In genomic region chr4:102815981-102816380, GRCh38 we compare ENCODE assay signal across 10 cellular contexts. TPM values are rescaled to one million over a fixed set of nuclear protein-coding genes. Genes with fewer than 3 reads are reported as not detected.
DNase-seq lines count a peak whose midpoint lies in the region; ATAC-seq and TF ChIP-seq lines count a peak whose summit lies in the region.
"Had no signal": no experiment of that assay in that cellular context is flagged by ENCODE, and none has a peak within 500 bp of the region (broad histone marks: within the 10 kb centered on the region; RNA-seq: fewer than 3 reads in every experiment).

No MANE protein-coding gene starts in this region.

- H3K4me3 ChIP-seq in cardiac muscle cell (no peak overlapping the region), hepatocyte (no peak overlapping the region)

- no peak overlapping the region for H3K4me2 ChIP-seq in hepatocyte

- H4K20me1 ChIP-seq in hepatocyte (ENCODE audit: insufficient read depth, poor library complexity, severe bottlenecking): peaks cover 100% of the 10 kb centered on the region

- H3K27me3 ChIP-seq in cardiac muscle cell (no peaks in the 10 kb centered on the region), hepatocyte (no peaks in the 10 kb centered on the region)

- H3K9me3 Mint-ChIP-seq in activated naive CD8-positive, alpha-beta T cell (ENCODE audit: low read depth): no peaks in the 10 kb centered on the region
- no peaks in the 10 kb centered on the region for H3K9me3 Mint-ChIP-seq in type B pancreatic cell

- H3K27me3 Mint-ChIP-seq in activated naive CD8-positive, alpha-beta T cell: no peaks in the 10 kb centered on the region
- H3K27me3 Mint-ChIP-seq in type B pancreatic cell: no peaks in the 10 kb centered on the region

- no peaks in the 10 kb centered on the region for H3K9me2 ChIP-seq in hepatocyte (replicated peaks; ENCODE audit: insufficient read depth)

- H3K9me3 ChIP-seq in cardiac muscle cell (ENCODE audit: low read depth) (no peaks in the 10 kb centered on the region), hepatocyte (ENCODE audit: low read depth) (no peaks in the 10 kb centered on the region)

- intact Hi-C loops in left ventricle myocardium superior (cut with micrococcal nuclease): no loop called here

- ATAC-seq in left ventricle myocardium superior (no peak), GM19035 (IDR thresholded peaks at IDR 0.05; ENCODE audit: unreplicated experiment) (no peak), GM21423 (IDR thresholded peaks at IDR 0.05; ENCODE audit: unreplicated experiment) (no peak)

- peaks cover 100% of the 10 kb centered on the region for H3K79me2 ChIP-seq in hepatocyte

- H3K4me1 Mint-ChIP-seq in activated naive CD8-positive, alpha-beta T cell (ENCODE audit: low read depth): peaks cover 88% of the 10 kb centered on the region
- peaks cover 44% of the 10 kb centered on the region for H3K4me1 Mint-ChIP-seq in type B pancreatic cell (ENCODE audit: unreplicated experiment)

- H3K4me3 Mint-ChIP-seq in activated naive CD8-positive, alpha-beta T cell: peak overlapping the region; percentile 82
- peak overlapping the region; percentile 19 for H3K4me3 Mint-ChIP-seq in type B pancreatic cell

- H3K4me1 ChIP-seq in cardiac muscle cell (ENCODE audit: low read depth) (peaks cover 45% of the 10 kb centered on the region), hepatocyte (ENCODE audit: insufficient read depth) (peaks cover 21% of the 10 kb centered on the region)

- 91% methylated on average over 2 of the region's 2 CpGs for WGBS in hepatocyte (ENCODE audit: low lambda C conversion rate, missing lambda C conversion rate)

- DNase-seq in cardiac muscle cell (ENCODE audit: low read depth in 1 of 2, low spot score in 1 of 2): peak in 1 of 2 donors; percentile 48
- DNase-seq in left ventricle myocardium superior: no peak
- DNase-seq in hepatocyte (ENCODE audit: low spot score): peak; percentile 8
- DNase-seq in type B pancreatic cell (ENCODE audit: extremely low spot score, unreplicated experiment): no peak
- DNase-seq in SKM-1 (lab: John Stamatoyannopoulos, UW; ENCODE audit: unreplicated experiment): no peak
- DNase-seq: NCI-H82 had no signal

- no peak overlapping the region for H2AFZ ChIP-seq in hepatocyte
- H2AFZ ChIP-seq: parathyroid adenoma had no signal

- H3K27ac Mint-ChIP-seq in activated naive CD8-positive, alpha-beta T cell: peak overlapping the region; percentile 89
- H3K27ac Mint-ChIP-seq in type B pancreatic cell: peak overlapping the region; percentile 53

- H3K36me3 Mint-ChIP-seq in activated naive CD8-positive, alpha-beta T cell: peaks cover 31% of the 10 kb centered on the region
- H3K36me3 Mint-ChIP-seq in type B pancreatic cell: peaks cover 58% of the 10 kb centered on the region

- peak overlapping the region; percentile 54 for H3K27ac ChIP-seq in cardiac muscle cell
- peak overlapping the region; percentile 3 for H3K27ac ChIP-seq in hepatocyte
- H3K27ac ChIP-seq: parathyroid adenoma had no signal

- TF ChIP-seq CTCF in cardiac muscle cell (IDR thresholded peaks at IDR 0.05; ENCODE audit: low read depth, low read length): no peak
- no peak for TF ChIP-seq CTCF in hepatocyte (IDR thresholded peaks at IDR 0.05; ENCODE audit: poor library complexity)
- TF ChIP-seq CTCF in type B pancreatic cell (conservative IDR thresholded peaks at IDR 0.05): no peak

- H3K36me3 ChIP-seq in cardiac muscle cell (peaks cover 9% of the 10 kb centered on the region), hepatocyte (replicated peaks; ENCODE audit: insufficient read depth, low read depth) (no peaks in the 10 kb centered on the region)

RNA-seq across cellular contexts. Expression of gene UBE2D3, which starts 11.4 kb away (rescaled TPM):
- 359 and 420 TPM in 2 replicates for total RNA-seq in cardiac muscle cell
- polyA plus RNA-seq in cardiac muscle cell: 241 and 350 TPM in 2 replicates
- total RNA-seq in left ventricle myocardium superior: 279 TPM
- 418 and 434 TPM in 2 replicates for total RNA-seq in hepatocyte
- polyA plus RNA-seq in hepatocyte: 272 and 277 TPM in 2 replicates
- 288 and 302 TPM in 2 replicates for total RNA-seq in type B pancreatic cell (ENCODE audit: low replicate concordance)

RNA-seq across cellular contexts. Expression of gene CISD2, which starts 52.8 kb away (rescaled TPM):
- 15.4 and 29.1 TPM in 2 replicates for total RNA-seq in cardiac muscle cell
- polyA plus RNA-seq in cardiac muscle cell: 87.1 and 101 TPM in 2 replicates
- 20.1 TPM for total RNA-seq in left ventricle myocardium superior
- 54.6 and 58.4 TPM in 2 replicates for total RNA-seq in hepatocyte
- 70.6 and 76.7 TPM in 2 replicates for polyA plus RNA-seq in hepatocyte
- 25.6 and 27.9 TPM in 2 replicates for total RNA-seq in type B pancreatic cell (ENCODE audit: low replicate concordance)

RNA-seq across cellular contexts. Expression of gene MANBA, which starts 55.2 kb away (rescaled TPM):
- total RNA-seq in cardiac muscle cell (74.5 and 82.3 TPM in 2 replicates), left ventricle myocardium superior (27.3 TPM), hepatocyte (91.4 and 98.1 TPM in 2 replicates), type B pancreatic cell (ENCODE audit: low replicate concordance) (32.4 and 38.0 TPM in 2 replicates)
- polyA plus RNA-seq in cardiac muscle cell (49.5 and 58.8 TPM in 2 replicates), hepatocyte (37.5 and 52.0 TPM in 2 replicates)
